Comparison of ENCODE assay signal across 2 cellular contexts in genomic region chr1:32353886-32354570, GRCh38.
TF ChIP-seq lines count a peak whose summit lies in the region.

No MANE protein-coding gene starts in this region.

TF ChIP-seq in liver, 16 proteins besides CTCF, POLR2A, EP300 and RAD21:
- TF ChIP-seq NR2F2 (IDR thresholded peaks at IDR 0.05) (peak; percentile 99), ATF3 (IDR thresholded peaks at IDR 0.05) (no peak), HNF4A (conservative IDR thresholded peaks at IDR 0.05) (no peak), FOXA2 (IDR thresholded peaks at IDR 0.05) (no peak), GABPA (IDR thresholded peaks at IDR 0.05 in 1 of 2, conservative IDR thresholded peaks at IDR 0.05 in 1 of 2) (no peak), EGR1 (IDR thresholded peaks at IDR 0.05; ENCODE audit: low read depth in 2 of 2) (peak; percentile 6 to 22), MAX (IDR thresholded peaks at IDR 0.05) (peak; percentile 39), REST (IDR thresholded peaks at IDR 0.05) (no peak), HNF4G (IDR thresholded peaks at IDR 0.05) (no peak), TAF1 (conservative IDR thresholded peaks at IDR 0.05) (no peak), RXRA (IDR thresholded peaks at IDR 0.05) (peak; percentile 66 to 73), SP1 (IDR thresholded peaks at IDR 0.05) (peak; percentile 73)

TF ChIP-seq in HepG2, 621 proteins besides CTCF, POLR2A, EP300 and RAD21:
- TF ChIP-seq TRIM22 (IDR thresholded peaks at IDR 0.05) (no peak), ATRX (CRISPR knock-in tag; IDR thresholded peaks at IDR 0.05; ENCODE audit: borderline replicate concordance) (no peak), ZNF530 (CRISPR knock-in tag; IDR thresholded peaks at IDR 0.05; ENCODE audit: low read depth) (no peak), ZKSCAN8 (CRISPR knock-in tag; IDR thresholded peaks at IDR 0.05; ENCODE audit: borderline replicate concordance) (no peak), ZNF101 (CRISPR knock-in tag; IDR thresholded peaks at IDR 0.05; ENCODE audit: borderline replicate concordance, low read depth) (no peak), FOSL2 (CRISPR knock-in tag; IDR thresholded peaks at IDR 0.05) (no peak), TBX2 (CRISPR knock-in tag; IDR thresholded peaks at IDR 0.05; ENCODE audit: borderline replicate concordance) (no peak), AHDC1 (CRISPR knock-in tag; IDR thresholded peaks at IDR 0.05; ENCODE audit: borderline replicate concordance) (no peak), ZNF569 (CRISPR knock-in tag; IDR thresholded peaks at IDR 0.05; ENCODE audit: borderline replicate concordance) (no peak), ZNF597 (CRISPR knock-in tag; IDR thresholded peaks at IDR 0.05) (no peak), RNF2 (conservative IDR thresholded peaks at IDR 0.05; ENCODE audit: low read depth) (no peak), MIER3 (CRISPR knock-in tag; IDR thresholded peaks at IDR 0.05; ENCODE audit: borderline replicate concordance) (no peak), ZNF687 (CRISPR knock-in tag; IDR thresholded peaks at IDR 0.05) (no peak), ZNF7 (CRISPR knock-in tag; IDR thresholded peaks at IDR 0.05) (no peak), ZNF337 (CRISPR knock-in tag; IDR thresholded peaks at IDR 0.05; ENCODE audit: borderline replicate concordance, low read depth) (no peak), ZNF878 (CRISPR knock-in tag; IDR thresholded peaks at IDR 0.05) (no peak), ZSCAN5A (CRISPR knock-in tag; IDR thresholded peaks at IDR 0.05; ENCODE audit: borderline replicate concordance) (no peak)
